Comparison of ENCODE assay signal across 9 cellular contexts in genomic region chr12:64729909-64730584, GRCh38.
DNase-seq lines count a peak whose midpoint lies in the region; ATAC-seq lines count a peak whose summit lies in the region.
"Had no signal": no experiment of that assay in that cellular context is flagged by ENCODE, and none has a peak within 500 bp of the region (broad histone marks: within the 10 kb centered on the region; RNA-seq: fewer than 3 reads in every experiment).

No MANE protein-coding gene starts in this region.

- H3K4me2 ChIP-seq in BLaER1 treated with 17β-estradiol and CSF1 and Interleukin-3, amounts not matched to agents 10 nM and 100 nM = peak overlapping the region in 10 of 11 experiments; percentile 13 to 71 (median 42); a peak in 16 of 22 replicates

- DNase-seq in NCI-H774 (lab: John Stamatoyannopoulos, UW) (peak; percentile 4), germinal center (ENCODE audit: low spot score) (peak; percentile 15), midbrain (lab: John Stamatoyannopoulos, UW) (no peak), NCI-H2171 (lab: John Stamatoyannopoulos, UW) (no peak)
- no peak for DNase-seq in activated effector memory CD4-positive, alpha-beta T cell treated with Interleukin-2 at 50 U/mL for 16 hours
- DNase-seq: hippocampal formation had no signal

- H3K27ac ChIP-seq in BLaER1 treated with 17β-estradiol and CSF1 and Interleukin-3, amounts not matched to agents 10 nM and 100 nM = peak overlapping the region in 8 of 11 experiments; percentile 27 to 63 (median 52); a peak in 15 of 22 replicates

- ATAC-seq in GM18868 (IDR thresholded peaks at IDR 0.05; ENCODE audit: unreplicated experiment) (peak; percentile 60), GM19035 (IDR thresholded peaks at IDR 0.05; ENCODE audit: unreplicated experiment) (no peak)

- H3K4me3 ChIP-seq in BLaER1 treated with 17β-estradiol and CSF1 and Interleukin-3, amounts not matched to agents 10 nM and 100 nM = no peak overlapping the region

- H4K20me1 ChIP-seq in BLaER1 treated with 17β-estradiol and CSF1 and Interleukin-3, amounts not matched to agents 10 nM and 100 nM = peaks cover 0 to 7% (median 0%) of the 10 kb centered on the region in 11 experiments; a peak in 2 of 22 replicates

- peak overlapping the region in 5 of 11 experiments; percentile 6 to 41 (median 29); a peak in 4 of 22 replicates for H3K9ac ChIP-seq in BLaER1 treated with 17β-estradiol and CSF1 and Interleukin-3, amounts not matched to agents 10 nM and 100 nM

- H3K4me1 ChIP-seq in BLaER1 treated with 17β-estradiol and CSF1 and Interleukin-3, amounts not matched to agents 10 nM and 100 nM = peaks cover 17 to 42% (median 21%) of the 10 kb centered on the region in 10 experiments; a peak in 19 of 20 replicates

- no peaks in the 10 kb centered on the region for H3K9me3 ChIP-seq in BLaER1 treated with 17β-estradiol and CSF1 and Interleukin-3, amounts not matched to agents 10 nM and 100 nM (replicated peaks in 1 of 11)

- peaks cover 26 to 94% (median 53%) of the 10 kb centered on the region in 11 experiments for H3K36me3 ChIP-seq in BLaER1 treated with 17β-estradiol and CSF1 and Interleukin-3, amounts not matched to agents 10 nM and 100 nM

- no peaks in the 10 kb centered on the region for H3K27me3 ChIP-seq in BLaER1 treated with 17β-estradiol and CSF1 and Interleukin-3, amounts not matched to agents 10 nM and 100 nM

Comparison
In these comparisons a context has a peak if more than half of its experiments do, and no peak if none do; other contexts are left out.
1. DNase-seq: peak in NCI-H774 (single experiment) and germinal center (single experiment); none in midbrain (single experiment), activated effector memory CD4-positive, alpha-beta T cell treated with Interleukin-2 at 50 U/mL for 16 hours (single experiment) and NCI-H2171 (single experiment).